2 cellular contexts compared by ENCODE assay signal in the genomic region with DNA sequence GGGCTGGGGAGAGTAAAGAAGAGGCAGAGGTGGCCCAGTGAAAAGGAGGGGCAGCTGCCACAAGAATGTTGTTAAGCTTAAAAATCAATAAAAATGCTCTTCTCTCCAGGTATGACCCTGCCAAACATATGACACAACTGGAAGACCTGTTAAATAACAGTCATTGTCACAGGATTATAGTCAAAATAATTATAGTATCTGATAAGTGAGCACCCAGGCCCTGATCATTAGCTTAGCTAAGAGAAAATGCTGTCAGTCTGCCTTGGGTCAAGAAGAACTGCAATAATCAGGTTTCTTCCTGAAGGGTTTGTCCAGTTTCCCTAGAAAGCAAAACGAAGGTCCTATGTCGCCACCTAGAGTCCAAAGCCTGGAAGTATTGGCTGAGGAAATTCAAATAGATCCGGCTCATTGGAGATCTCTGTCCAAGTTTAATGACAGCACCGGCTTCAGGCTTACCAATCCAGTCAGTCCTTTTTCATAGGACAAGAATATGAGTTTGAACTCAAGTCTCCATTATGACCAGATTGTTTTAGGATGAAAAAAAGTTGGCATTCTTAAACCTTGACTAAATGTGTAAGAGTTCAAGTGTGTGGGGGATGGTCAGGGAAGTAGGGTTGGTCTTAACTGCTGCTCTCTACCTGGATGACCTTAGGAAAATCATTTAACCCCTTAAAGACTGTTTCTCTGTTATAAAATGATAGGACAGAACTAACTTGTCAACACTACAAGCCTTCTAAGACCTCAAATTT.
TF ChIP-seq lines count a peak whose summit lies in the region.

No MANE protein-coding gene starts in this region.

TF ChIP-seq in HEK293T, 16 proteins besides CTCF, POLR2A, EP300 and RAD21:
- TF ChIP-seq BHLHE40 (IDR thresholded peaks at IDR 0.05; ENCODE audit: borderline replicate concordance) (no peak), FOXK2 (IDR thresholded peaks at IDR 0.05) (no peak), LEF1 (IDR thresholded peaks at IDR 0.05; ENCODE audit: borderline replicate concordance) (no peak), L3MBTL2 (conservative IDR thresholded peaks at IDR 0.05) (no peak), SP1 (IDR thresholded peaks at IDR 0.05) (no peak), HDGF (IDR thresholded peaks at IDR 0.05; ENCODE audit: borderline replicate concordance) (no peak), ARNT (IDR thresholded peaks at IDR 0.05) (no peak), CTBP1 (IDR thresholded peaks at IDR 0.05; ENCODE audit: borderline replicate concordance) (no peak), ZNF384 (IDR thresholded peaks at IDR 0.05) (no peak), ELF4 (IDR thresholded peaks at IDR 0.05) (no peak)
- TF ChIP-seq, protein P1, sequence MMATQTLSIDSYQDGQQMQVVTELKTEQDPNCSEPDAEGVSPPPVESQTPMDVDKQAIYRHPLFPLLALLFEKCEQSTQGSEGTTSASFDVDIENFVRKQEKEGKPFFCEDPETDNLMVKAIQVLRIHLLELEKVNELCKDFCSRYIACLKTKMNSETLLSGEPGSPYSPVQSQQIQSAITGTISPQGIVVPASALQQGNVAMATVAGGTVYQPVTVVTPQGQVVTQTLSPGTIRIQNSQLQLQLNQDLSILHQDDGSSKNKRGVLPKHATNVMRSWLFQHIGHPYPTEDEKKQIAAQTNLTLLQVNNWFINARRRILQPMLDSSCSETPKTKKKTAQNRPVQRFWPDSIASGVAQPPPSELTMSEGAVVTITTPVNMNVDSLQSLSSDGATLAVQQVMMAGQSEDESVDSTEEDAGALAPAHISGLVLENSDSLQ (IDR thresholded peaks at IDR 0.05) = no peak

TF ChIP-seq in HepG2, 621 proteins besides CTCF, POLR2A, EP300 and RAD21 (continues in another document):
- no peak for TF ChIP-seq PTBP1 (IDR thresholded peaks at IDR 0.05; ENCODE audit: low read depth, low read length, poor library complexity, severe bottlenecking)
- peak; percentile 13; the same call in 1 of the 2 replicates for TF ChIP-seq SAP130 (CRISPR knock-in tag; IDR thresholded peaks at IDR 0.05; ENCODE audit: low read depth)
- TF ChIP-seq ZFP37 (CRISPR knock-in tag; IDR thresholded peaks at IDR 0.05; ENCODE audit: borderline replicate concordance) = peak; percentile 26; the same call in 1 of the 2 replicates
- TF ChIP-seq NR1H2 (CRISPR knock-in tag; IDR thresholded peaks at IDR 0.05; ENCODE audit: borderline replicate concordance, low read depth) = no peak
- no peak for TF ChIP-seq ZFP36L2 (CRISPR knock-in tag; IDR thresholded peaks at IDR 0.05)
- peak; percentile 72; the same call in 1 of the 2 replicates for TF ChIP-seq FLYWCH1 (CRISPR knock-in tag; IDR thresholded peaks at IDR 0.05)
- no peak; the same call in 1 of the 2 replicates for TF ChIP-seq ZNF251 (CRISPR knock-in tag; IDR thresholded peaks at IDR 0.05)
- TF ChIP-seq HDAC6 (IDR thresholded peaks at IDR 0.05; ENCODE audit: low read depth, low read length) = no peak
- no peak for TF ChIP-seq PCBP1 (IDR thresholded peaks at IDR 0.05; ENCODE audit: borderline replicate concordance, low read depth, low read length)
- no peak for TF ChIP-seq RARG (CRISPR knock-in tag; IDR thresholded peaks at IDR 0.05; ENCODE audit: low read depth)
- peak; percentile 85 for TF ChIP-seq SMC3 (IDR thresholded peaks at IDR 0.05; ENCODE audit: low read length)
- TF ChIP-seq, protein P2, sequence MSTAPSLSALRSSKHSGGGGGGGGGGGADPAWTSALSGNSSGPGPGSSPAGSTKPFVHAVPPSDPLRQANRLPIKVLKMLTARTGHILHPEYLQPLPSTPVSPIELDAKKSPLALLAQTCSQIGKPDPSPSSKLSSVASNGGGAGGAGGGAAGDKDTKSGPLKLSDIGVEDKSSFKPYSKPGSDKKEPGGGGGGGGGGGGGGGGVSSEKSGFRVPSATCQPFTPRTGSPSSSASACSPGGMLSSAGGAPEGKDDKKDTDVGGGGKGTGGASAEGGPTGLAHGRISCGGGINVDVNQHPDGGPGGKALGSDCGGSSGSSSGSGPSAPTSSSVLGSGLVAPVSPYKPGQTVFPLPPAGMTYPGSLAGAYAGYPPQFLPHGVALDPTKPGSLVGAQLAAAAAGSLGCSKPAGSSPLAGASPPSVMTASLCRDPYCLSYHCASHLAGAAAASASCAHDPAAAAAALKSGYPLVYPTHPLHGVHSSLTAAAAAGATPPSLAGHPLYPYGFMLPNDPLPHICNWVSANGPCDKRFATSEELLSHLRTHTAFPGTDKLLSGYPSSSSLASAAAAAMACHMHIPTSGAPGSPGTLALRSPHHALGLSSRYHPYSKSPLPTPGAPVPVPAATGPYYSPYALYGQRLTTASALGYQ (CRISPR knock-in tag; IDR thresholded peaks at IDR 0.05) = 0 out of 2 replicates have a peak, but pooled peaks have one; percentile 40
- TF ChIP-seq KLF13 (CRISPR knock-in tag; IDR thresholded peaks at IDR 0.05) = no peak
- TF ChIP-seq ZNF781 (CRISPR knock-in tag; IDR thresholded peaks at IDR 0.05; ENCODE audit: borderline replicate concordance, not compliant biosample characterization) = no peak
- TF ChIP-seq ZNF547 (CRISPR knock-in tag; IDR thresholded peaks at IDR 0.05) = 0 out of 2 replicates have a peak, but pooled peaks have one; percentile 61
- TF ChIP-seq MIXL1 (CRISPR knock-in tag; IDR thresholded peaks at IDR 0.05) = peak; percentile 67; the same call in 1 of the 2 replicates
- TF ChIP-seq, protein P3, sequence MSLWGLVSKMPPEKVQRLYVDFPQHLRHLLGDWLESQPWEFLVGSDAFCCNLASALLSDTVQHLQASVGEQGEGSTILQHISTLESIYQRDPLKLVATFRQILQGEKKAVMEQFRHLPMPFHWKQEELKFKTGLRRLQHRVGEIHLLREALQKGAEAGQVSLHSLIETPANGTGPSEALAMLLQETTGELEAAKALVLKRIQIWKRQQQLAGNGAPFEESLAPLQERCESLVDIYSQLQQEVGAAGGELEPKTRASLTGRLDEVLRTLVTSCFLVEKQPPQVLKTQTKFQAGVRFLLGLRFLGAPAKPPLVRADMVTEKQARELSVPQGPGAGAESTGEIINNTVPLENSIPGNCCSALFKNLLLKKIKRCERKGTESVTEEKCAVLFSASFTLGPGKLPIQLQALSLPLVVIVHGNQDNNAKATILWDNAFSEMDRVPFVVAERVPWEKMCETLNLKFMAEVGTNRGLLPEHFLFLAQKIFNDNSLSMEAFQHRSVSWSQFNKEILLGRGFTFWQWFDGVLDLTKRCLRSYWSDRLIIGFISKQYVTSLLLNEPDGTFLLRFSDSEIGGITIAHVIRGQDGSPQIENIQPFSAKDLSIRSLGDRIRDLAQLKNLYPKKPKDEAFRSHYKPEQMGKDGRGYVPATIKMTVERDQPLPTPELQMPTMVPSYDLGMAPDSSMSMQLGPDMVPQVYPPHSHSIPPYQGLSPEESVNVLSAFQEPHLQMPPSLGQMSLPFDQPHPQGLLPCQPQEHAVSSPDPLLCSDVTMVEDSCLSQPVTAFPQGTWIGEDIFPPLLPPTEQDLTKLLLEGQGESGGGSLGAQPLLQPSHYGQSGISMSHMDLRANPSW (CRISPR knock-in tag; IDR thresholded peaks at IDR 0.05; ENCODE audit: borderline replicate concordance) = no peak
- TF ChIP-seq, protein P4, sequence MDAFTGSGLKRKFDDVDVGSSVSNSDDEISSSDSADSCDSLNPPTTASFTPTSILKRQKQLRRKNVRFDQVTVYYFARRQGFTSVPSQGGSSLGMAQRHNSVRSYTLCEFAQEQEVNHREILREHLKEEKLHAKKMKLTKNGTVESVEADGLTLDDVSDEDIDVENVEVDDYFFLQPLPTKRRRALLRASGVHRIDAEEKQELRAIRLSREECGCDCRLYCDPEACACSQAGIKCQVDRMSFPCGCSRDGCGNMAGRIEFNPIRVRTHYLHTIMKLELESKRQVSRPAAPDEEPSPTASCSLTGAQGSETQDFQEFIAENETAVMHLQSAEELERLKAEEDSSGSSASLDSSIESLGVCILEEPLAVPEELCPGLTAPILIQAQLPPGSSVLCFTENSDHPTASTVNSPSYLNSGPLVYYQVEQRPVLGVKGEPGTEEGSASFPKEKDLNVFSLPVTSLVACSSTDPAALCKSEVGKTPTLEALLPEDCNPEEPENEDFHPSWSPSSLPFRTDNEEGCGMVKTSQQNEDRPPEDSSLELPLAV (CRISPR knock-in tag; conservative IDR thresholded peaks at IDR 0.05; ENCODE audit: low read depth) = no peak
- TF ChIP-seq SKI (IDR thresholded peaks at IDR 0.05; ENCODE audit: partially characterized antibody) = peak; percentile 79
- 0 out of 2 replicates have a peak, but pooled peaks have one; percentile 3 for TF ChIP-seq CREM (IDR thresholded peaks at IDR 0.05)
- TF ChIP-seq CREM (CRISPR knock-in tag; IDR thresholded peaks at IDR 0.05) = no peak
- peak; percentile 13 for TF ChIP-seq PCBP2 (optimal IDR thresholded peaks at IDR 0.05; ENCODE audit: low read depth, low read length, poor library complexity, severe bottlenecking)
- TF ChIP-seq, protein P5, sequence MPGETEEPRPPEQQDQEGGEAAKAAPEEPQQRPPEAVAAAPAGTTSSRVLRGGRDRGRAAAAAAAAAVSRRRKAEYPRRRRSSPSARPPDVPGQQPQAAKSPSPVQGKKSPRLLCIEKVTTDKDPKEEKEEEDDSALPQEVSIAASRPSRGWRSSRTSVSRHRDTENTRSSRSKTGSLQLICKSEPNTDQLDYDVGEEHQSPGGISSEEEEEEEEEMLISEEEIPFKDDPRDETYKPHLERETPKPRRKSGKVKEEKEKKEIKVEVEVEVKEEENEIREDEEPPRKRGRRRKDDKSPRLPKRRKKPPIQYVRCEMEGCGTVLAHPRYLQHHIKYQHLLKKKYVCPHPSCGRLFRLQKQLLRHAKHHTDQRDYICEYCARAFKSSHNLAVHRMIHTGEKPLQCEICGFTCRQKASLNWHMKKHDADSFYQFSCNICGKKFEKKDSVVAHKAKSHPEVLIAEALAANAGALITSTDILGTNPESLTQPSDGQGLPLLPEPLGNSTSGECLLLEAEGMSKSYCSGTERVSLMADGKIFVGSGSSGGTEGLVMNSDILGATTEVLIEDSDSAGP (CRISPR knock-in tag; IDR thresholded peaks at IDR 0.05; ENCODE audit: borderline replicate concordance) = no peak
- TF ChIP-seq KDM1A (CRISPR knock-in tag; IDR thresholded peaks at IDR 0.05) = 0 out of 2 replicates have a peak, but pooled peaks have one; percentile 4
- TF ChIP-seq AGO1 (IDR thresholded peaks at IDR 0.05; ENCODE audit: low read depth, low read length, poor library complexity, severe bottlenecking) = no peak
- TF ChIP-seq, protein P6, sequence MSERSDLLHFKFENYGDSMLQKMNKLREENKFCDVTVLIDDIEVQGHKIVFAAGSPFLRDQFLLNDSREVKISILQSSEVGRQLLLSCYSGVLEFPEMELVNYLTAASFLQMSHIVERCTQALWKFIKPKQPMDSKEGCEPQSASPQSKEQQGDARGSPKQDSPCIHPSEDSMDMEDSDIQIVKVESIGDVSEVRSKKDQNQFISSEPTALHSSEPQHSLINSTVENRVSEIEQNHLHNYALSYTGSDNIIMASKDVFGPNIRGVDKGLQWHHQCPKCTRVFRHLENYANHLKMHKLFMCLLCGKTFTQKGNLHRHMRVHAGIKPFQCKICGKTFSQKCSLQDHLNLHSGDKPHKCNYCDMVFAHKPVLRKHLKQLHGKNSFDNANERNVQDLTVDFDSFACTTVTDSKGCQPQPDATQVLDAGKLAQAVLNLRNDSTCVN (CRISPR knock-in tag; IDR thresholded peaks at IDR 0.05; ENCODE audit: borderline replicate concordance) = no peak
- TF ChIP-seq NCOA5 (CRISPR knock-in tag; IDR thresholded peaks at IDR 0.05) = no peak
- TF ChIP-seq HHEX (CRISPR knock-in tag; IDR thresholded peaks at IDR 0.05) = peak; percentile 12; the same call in 1 of the 2 replicates
- TF ChIP-seq, protein P7, sequence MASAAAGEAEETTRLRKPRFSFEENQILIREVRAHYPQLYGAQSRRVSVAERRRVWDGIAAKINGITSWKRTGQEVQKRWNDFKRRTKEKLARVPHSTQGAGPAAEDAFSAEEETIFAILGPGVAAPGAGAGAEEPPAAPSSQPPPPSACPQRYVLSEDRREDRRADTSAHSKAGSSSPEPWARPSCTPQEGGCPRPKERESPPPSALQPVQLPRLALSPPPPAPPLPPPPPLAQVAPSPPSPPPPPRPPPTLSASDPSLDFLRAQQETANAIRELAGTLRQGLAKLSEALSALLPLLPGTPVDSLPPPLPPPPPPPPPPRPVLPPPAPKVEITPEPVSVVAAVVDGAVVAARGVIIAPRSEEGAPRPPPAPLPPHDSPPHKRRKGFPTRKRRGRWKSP (CRISPR knock-in tag; IDR thresholded peaks at IDR 0.05) = no peak
- TF ChIP-seq, protein P8, sequence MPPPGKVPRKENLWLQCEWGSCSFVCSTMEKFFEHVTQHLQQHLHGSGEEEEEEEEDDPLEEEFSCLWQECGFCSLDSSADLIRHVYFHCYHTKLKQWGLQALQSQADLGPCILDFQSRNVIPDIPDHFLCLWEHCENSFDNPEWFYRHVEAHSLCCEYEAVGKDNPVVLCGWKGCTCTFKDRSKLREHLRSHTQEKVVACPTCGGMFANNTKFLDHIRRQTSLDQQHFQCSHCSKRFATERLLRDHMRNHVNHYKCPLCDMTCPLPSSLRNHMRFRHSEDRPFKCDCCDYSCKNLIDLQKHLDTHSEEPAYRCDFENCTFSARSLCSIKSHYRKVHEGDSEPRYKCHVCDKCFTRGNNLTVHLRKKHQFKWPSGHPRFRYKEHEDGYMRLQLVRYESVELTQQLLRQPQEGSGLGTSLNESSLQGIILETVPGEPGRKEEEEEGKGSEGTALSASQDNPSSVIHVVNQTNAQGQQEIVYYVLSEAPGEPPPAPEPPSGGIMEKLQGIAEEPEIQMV (CRISPR knock-in tag; IDR thresholded peaks at IDR 0.05; ENCODE audit: low read depth) = no peak
- TF ChIP-seq, protein P9, sequence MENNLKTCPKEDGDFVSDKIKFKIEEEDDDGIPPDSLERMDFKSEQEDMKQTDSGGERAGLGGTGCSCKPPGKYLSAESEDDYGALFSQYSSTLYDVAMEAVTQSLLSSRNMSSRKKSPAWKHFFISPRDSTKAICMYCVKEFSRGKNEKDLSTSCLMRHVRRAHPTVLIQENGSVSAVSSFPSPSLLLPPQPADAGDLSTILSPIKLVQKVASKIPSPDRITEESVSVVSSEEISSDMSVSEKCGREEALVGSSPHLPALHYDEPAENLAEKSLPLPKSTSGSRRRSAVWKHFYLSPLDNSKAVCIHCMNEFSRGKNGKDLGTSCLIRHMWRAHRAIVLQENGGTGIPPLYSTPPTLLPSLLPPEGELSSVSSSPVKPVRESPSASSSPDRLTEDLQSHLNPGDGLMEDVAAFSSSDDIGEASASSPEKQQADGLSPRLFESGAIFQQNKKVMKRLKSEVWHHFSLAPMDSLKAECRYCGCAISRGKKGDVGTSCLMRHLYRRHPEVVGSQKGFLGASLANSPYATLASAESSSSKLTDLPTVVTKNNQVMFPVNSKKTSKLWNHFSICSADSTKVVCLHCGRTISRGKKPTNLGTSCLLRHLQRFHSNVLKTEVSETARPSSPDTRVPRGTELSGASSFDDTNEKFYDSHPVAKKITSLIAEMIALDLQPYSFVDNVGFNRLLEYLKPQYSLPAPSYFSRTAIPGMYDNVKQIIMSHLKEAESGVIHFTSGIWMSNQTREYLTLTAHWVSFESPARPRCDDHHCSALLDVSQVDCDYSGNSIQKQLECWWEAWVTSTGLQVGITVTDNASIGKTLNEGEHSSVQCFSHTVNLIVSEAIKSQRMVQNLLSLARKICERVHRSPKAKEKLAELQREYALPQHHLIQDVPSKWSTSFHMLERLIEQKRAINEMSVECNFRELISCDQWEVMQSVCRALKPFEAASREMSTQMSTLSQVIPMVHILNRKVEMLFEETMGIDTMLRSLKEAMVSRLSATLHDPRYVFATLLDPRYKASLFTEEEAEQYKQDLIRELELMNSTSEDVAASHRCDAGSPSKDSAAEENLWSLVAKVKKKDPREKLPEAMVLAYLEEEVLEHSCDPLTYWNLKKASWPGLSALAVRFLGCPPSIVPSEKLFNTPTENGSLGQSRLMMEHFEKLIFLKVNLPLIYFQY (CRISPR knock-in tag; IDR thresholded peaks at IDR 0.05; ENCODE audit: borderline replicate concordance) = 0 out of 2 replicates have a peak, but pooled peaks have one; percentile 29
- TF ChIP-seq RFXANK (CRISPR knock-in tag; IDR thresholded peaks at IDR 0.05) = 0 out of 2 replicates have a peak, but pooled peaks have one; percentile 40
- no peak for TF ChIP-seq ZNF12 (CRISPR knock-in tag; IDR thresholded peaks at IDR 0.05)
- TF ChIP-seq ZNF549 (CRISPR knock-in tag; IDR thresholded peaks at IDR 0.05) = peak; percentile 35; the same call in 1 of the 2 replicates
